ENCODE assay signal across 8 cellular contexts in the genomic region with DNA sequence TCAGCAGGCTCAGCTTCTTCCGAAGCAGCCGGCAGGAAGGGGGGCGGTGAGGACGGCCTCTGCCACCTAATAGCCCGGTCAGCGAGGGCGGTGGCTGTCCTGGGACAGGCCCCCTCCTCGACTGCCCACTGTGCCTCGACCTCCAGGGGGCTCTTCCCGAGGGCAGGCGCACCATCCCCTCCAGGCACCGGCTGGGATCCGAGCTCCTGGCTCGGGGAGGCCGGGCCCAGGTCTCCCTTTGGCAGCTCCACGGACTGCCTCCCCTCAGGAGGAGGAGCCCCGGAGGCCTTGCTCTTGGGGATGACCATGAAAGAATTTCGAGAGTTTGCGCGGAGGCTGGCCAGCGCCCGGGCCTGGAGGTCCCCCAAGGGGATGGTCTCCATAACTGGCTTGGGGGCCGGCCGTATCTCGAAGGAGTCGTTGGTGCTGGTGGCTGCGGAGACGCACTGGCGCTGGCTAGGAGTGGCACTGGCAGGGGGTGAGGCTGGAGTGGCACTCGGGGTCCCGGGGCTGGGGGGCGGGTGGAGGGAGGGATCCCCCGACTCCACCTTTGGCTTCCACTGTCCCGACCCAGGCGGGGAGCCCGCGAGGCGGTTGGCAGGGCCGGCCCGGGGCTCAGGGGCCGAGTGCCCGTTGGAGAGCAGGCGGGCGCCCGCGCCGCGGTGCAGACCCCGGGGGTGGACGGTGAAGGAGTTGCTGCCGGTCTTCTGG. TPM values are rescaled to one million over a fixed set of nuclear protein-coding genes. Genes with fewer than 3 reads are reported as not detected.
A peak's percentile ranks its signal among the peaks of the same experiment; 100 is the strongest.
DNase-seq lines count a peak whose midpoint lies in the region; ATAC-seq and TF ChIP-seq lines count a peak whose summit lies in the region.

No MANE protein-coding gene starts in this region.

- peak; percentile 1 for TF ChIP-seq CTCF in retinal pigment epithelial cell (conservative IDR thresholded peaks at IDR 0.05; ENCODE audit: low read depth, low read length)

- ATAC-seq in GM21515 (IDR thresholded peaks at IDR 0.05; ENCODE audit: unreplicated experiment) (no peak), GM21619 (IDR thresholded peaks at IDR 0.05; ENCODE audit: unreplicated experiment) (no peak)

- H3K27ac ChIP-seq in SJSA1 = no peak overlapping the region

- no peak for DNase-seq in SJSA1 (ENCODE audit: low read depth in 1 of 2, low spot score in 2 of 2)
- DNase-seq in fibroblast of peridontal ligament (ENCODE audit: extremely low read depth) = peak; percentile 26
- DNase-seq in retinal pigment epithelial cell (ENCODE audit: low read depth) = no peak
- no peak for DNase-seq in midbrain (lab: John Stamatoyannopoulos, UW)
- no peak for DNase-seq in NCI-H1436 (lab: John Stamatoyannopoulos, UW)

- H3K36me3 ChIP-seq in SJSA1 = peaks cover 6% of the 10 kb centered on the region; the same call in 1 of the 2 replicates

- H3K9me3 ChIP-seq in SJSA1 (replicated peaks) = no peaks in the 10 kb centered on the region

- H3K27me3 ChIP-seq in SJSA1 (replicated peaks) = no peaks in the 10 kb centered on the region

- H3K4me3 ChIP-seq in GM08714 (ENCODE audit: low read length) (peak overlapping the region; percentile 35; the same call in 1 of the 2 replicates), SJSA1 (peak overlapping the region; percentile 77), retinal pigment epithelial cell (ENCODE audit: low read length) (peak overlapping the region; percentile 84)

- peaks cover 15% of the 10 kb centered on the region for H3K4me1 ChIP-seq in SJSA1 (replicated peaks)

RNA-seq across cellular contexts. Expression of a gene that starts 1.0 kb away (rescaled TPM):
- total RNA-seq in SJSA1 (2014; rRNA removed; shearing (Covaris generic)) = 6.0 and 6.1 TPM in 2 replicates

RNA-seq across cellular contexts. Expression of a gene that starts 5.9 kb away (rescaled TPM):
- 44.5 and 51.3 TPM in 2 replicates for total RNA-seq in SJSA1 (2014; rRNA removed; shearing (Covaris generic))

RNA-seq across cellular contexts. Expression of a gene that starts 5.9 kb away (rescaled TPM):
- 5.2 and 6.5 TPM in 2 replicates for total RNA-seq in SJSA1 (2014; rRNA removed; shearing (Covaris generic))

RNA-seq across cellular contexts. Expression of a gene that starts 11.1 kb away (rescaled TPM):
- 94.2 and 177 TPM in 2 replicates for total RNA-seq in SJSA1 (2014; rRNA removed; shearing (Covaris generic))

RNA-seq across cellular contexts. Expression of a gene that starts 11.2 kb away (rescaled TPM):
- 11.7 and 13.7 TPM in 2 replicates for total RNA-seq in SJSA1 (2014; rRNA removed; shearing (Covaris generic))
